In the genomic region with DNA sequence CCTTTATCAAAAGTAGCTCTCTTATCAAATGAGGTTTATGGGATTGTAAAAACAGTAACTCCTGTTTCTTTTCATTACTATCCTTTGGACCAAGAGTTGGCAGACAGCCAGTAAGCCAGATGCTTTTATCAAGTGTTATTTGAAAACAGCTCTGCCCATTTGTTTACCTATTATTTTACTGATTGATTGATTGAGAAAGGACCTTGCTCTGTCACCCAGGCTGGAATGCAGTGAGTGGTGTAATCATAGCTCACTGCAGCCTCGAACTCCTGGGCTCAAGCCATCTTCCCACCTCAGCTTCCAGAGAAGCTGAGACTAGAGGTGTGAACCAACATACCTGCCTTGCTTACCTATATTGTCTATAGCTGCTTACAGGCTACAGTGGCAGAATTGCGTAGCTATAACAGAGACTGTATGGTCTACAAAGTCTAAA, we compare ENCODE assay signal across 1 cellular context.
TF ChIP-seq lines count a peak whose summit lies in the region.

No MANE protein-coding gene starts in this region.

TF ChIP-seq in HCT116, 20 proteins besides CTCF, POLR2A, EP300 and RAD21 (continued from another document):
- no peak for TF ChIP-seq REST (IDR thresholded peaks at IDR 0.05; ENCODE audit: low read depth)
- no peak for TF ChIP-seq SRF (IDR thresholded peaks at IDR 0.05; ENCODE audit: low read depth)
- no peak for TF ChIP-seq ZNF274 (IDR thresholded peaks at IDR 0.05; ENCODE audit: low read depth, low read length)
- TF ChIP-seq, protein P1, sequence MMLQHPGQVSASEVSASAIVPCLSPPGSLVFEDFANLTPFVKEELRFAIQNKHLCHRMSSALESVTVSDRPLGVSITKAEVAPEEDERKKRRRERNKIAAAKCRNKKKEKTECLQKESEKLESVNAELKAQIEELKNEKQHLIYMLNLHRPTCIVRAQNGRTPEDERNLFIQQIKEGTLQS (IDR thresholded peaks at IDR 0.05): no peak
- TF ChIP-seq CEBPB (IDR thresholded peaks at IDR 0.05; ENCODE audit: low read depth): no peak
- TF ChIP-seq ZBTB33 (IDR thresholded peaks at IDR 0.05; ENCODE audit: extremely low read depth, insufficient replicate concordance, low read length): no peak
- TF ChIP-seq YY1 (IDR thresholded peaks at IDR 0.05; ENCODE audit: extremely low read depth, insufficient replicate concordance, low read depth, low read length): no peak
- TF ChIP-seq SP1 (IDR thresholded peaks at IDR 0.05; ENCODE audit: low read depth): no peak
- TF ChIP-seq JUND (IDR thresholded peaks at IDR 0.05): no peak
